ENCODE assay signal across 1 cellular context in genomic region chr19:45902651-45903625, GRCh38.
A peak's percentile ranks its signal among the peaks of the same experiment; 100 is the strongest.
TF ChIP-seq lines count a peak whose summit lies in the region.

No MANE protein-coding gene starts in this region.

TF ChIP-seq in WTC11, 78 proteins besides CTCF, POLR2A, EP300 and RAD21 (continued from another document):
- TF ChIP-seq ZNF532 (CRISPR knock-in tag; IDR thresholded peaks at IDR 0.05; ENCODE audit: borderline replicate concordance) (no peak), NR3C1 (CRISPR knock-in tag; conservative IDR thresholded peaks at IDR 0.05; ENCODE audit: low read depth) (no peak), SMAD3 (CRISPR knock-in tag; IDR thresholded peaks at IDR 0.05; ENCODE audit: borderline replicate concordance) (no peak), SMAD4 (CRISPR knock-in tag; IDR thresholded peaks at IDR 0.05) (no peak), HMGA2 (CRISPR knock-in tag; IDR thresholded peaks at IDR 0.05) (no peak), PRDM15 (CRISPR knock-in tag; IDR thresholded peaks at IDR 0.05) (peak; percentile 97), ATF3 (CRISPR knock-in tag; conservative IDR thresholded peaks at IDR 0.05) (no peak), TEAD1 (CRISPR knock-in tag; IDR thresholded peaks at IDR 0.05) (peak; percentile 77; the same call in 1 of the 2 replicates), ARID4B (CRISPR knock-in tag; IDR thresholded peaks at IDR 0.05; ENCODE audit: borderline replicate concordance) (peak; percentile 68; the same call in 1 of the 2 replicates), ZBTB21 (CRISPR knock-in tag; IDR thresholded peaks at IDR 0.05; ENCODE audit: borderline replicate concordance) (no peak), USF2 (CRISPR knock-in tag; IDR thresholded peaks at IDR 0.05) (no peak), TP53 (CRISPR knock-in tag; IDR thresholded peaks at IDR 0.05) (no peak), NFATC4 (CRISPR knock-in tag; IDR thresholded peaks at IDR 0.05) (no peak), ZNF416 (CRISPR knock-in tag; IDR thresholded peaks at IDR 0.05) (no peak), FOXP4 (CRISPR knock-in tag; IDR thresholded peaks at IDR 0.05) (no peak), ZNF423 (CRISPR knock-in tag; IDR thresholded peaks at IDR 0.05) (peak; percentile 66), NR2C2 (CRISPR knock-in tag; IDR thresholded peaks at IDR 0.05) (no peak), FOXP1 (CRISPR knock-in tag; IDR thresholded peaks at IDR 0.05; ENCODE audit: borderline replicate concordance) (peak; percentile 45; the same call in 1 of the 2 replicates), AFF4 (CRISPR knock-in tag; IDR thresholded peaks at IDR 0.05; ENCODE audit: borderline replicate concordance) (no peak), IRF2 (CRISPR knock-in tag; IDR thresholded peaks at IDR 0.05; ENCODE audit: borderline replicate concordance, low read depth) (no peak), E2F5 (CRISPR knock-in tag; IDR thresholded peaks at IDR 0.05) (peak; percentile 62; the same call in 1 of the 2 replicates), NFYB (CRISPR knock-in tag; conservative IDR thresholded peaks at IDR 0.05; ENCODE audit: low read depth) (0 out of 2 replicates have a peak, but pooled peaks have one; percentile 30), JAZF1 (CRISPR knock-in tag; IDR thresholded peaks at IDR 0.05) (no peak), SP1 (CRISPR knock-in tag; conservative IDR thresholded peaks at IDR 0.05) (peak; percentile 23; the same call in 1 of the 2 replicates), MAX (CRISPR knock-in tag; IDR thresholded peaks at IDR 0.05) (peak; percentile 80), IRF1 (CRISPR knock-in tag; IDR thresholded peaks at IDR 0.05) (no peak), GRHL2 (CRISPR knock-in tag; IDR thresholded peaks at IDR 0.05; ENCODE audit: insufficient replicate concordance, severe bottlenecking) (no peak)
